In the genomic region with DNA sequence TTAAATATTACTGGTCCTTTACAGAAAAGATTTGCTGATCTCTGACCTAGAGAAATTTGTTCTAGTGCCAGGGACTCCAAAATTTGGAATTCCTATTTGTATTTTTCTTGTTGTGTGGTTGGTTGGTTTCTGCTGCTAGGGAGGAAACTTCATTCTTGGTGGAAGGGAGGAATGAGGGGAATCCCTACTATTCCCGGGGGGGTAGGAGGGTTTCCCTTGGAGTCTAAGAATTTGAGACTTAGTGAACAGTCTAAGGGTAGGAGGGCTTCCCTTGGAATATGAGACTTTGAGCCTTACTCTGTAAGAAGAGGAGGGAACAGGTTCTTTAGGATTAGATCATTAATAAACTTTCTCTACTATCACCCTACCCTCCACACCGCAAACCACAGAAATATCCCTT, we compare ENCODE assay signal across 23 cellular contexts.
"Had no signal": no experiment of that assay in that cellular context is flagged by ENCODE, and none has a peak within 500 bp of the region (broad histone marks: within the 10 kb centered on the region; RNA-seq: fewer than 3 reads in every experiment).

No MANE protein-coding gene starts in this region.

- H3K27ac Mint-ChIP-seq: activated CD4-positive, alpha-beta memory T cell treated with anti-CD3 and anti-CD28 coated beads, Interleukin-2, amount 10 ng/mL, durations not matched to agents 7 days and 5 days; activated naive CD4-positive, alpha-beta T cell treated with anti-CD3 and anti-CD28 coated beads, Interleukin-2, amount 10 ng/mL, durations not matched to agents 7 days and 5 days; activated naive CD8-positive, alpha-beta T cell treated with anti-CD3 and anti-CD28 coated beads, Interleukin-2, amount 50 U/mL, for 24 hours; activated T-helper 2 cell treated with anti-CD3 and anti-CD28 coated beads, Interferon-gamma antibody, Interleukin-2, Interleukin-4, amounts not matched to agents 10 μg/mL and 5 μg/mL and 100 μg/mL, durations not matched to agents 14 hours and 24 hours and 36 hours; effector memory CD8-positive, alpha-beta T cell; naive B cell; stimulated activated memory B cell treated with anti-CD40 and anti-IgM and Interleukin-4, amounts not matched to agents 10 μg/mL and 1 μg/mL and 100 μg/mL, for 72 hours; T-cell had no signal

- H3K4me1 Mint-ChIP-seq: activated CD4-positive, alpha-beta memory T cell treated with anti-CD3 and anti-CD28 coated beads, Interleukin-2, amount 10 ng/mL, durations not matched to agents 7 days and 5 days; activated naive CD4-positive, alpha-beta T cell treated with anti-CD3 and anti-CD28 coated beads, Interleukin-2, amount 10 ng/mL, durations not matched to agents 7 days and 5 days; activated naive CD8-positive, alpha-beta T cell treated with anti-CD3 and anti-CD28 coated beads, Interleukin-2, amount 50 U/mL, for 24 hours; naive B cell; stimulated activated memory B cell treated with anti-CD40 and anti-IgM and Interleukin-4, amounts not matched to agents 10 μg/mL and 1 μg/mL and 100 μg/mL, for 72 hours; T-cell had no signal

- H3K4me3 Mint-ChIP-seq: activated CD4-positive, alpha-beta memory T cell treated with anti-CD3 and anti-CD28 coated beads, Interleukin-2, amount 10 ng/mL, durations not matched to agents 7 days and 5 days; activated naive CD4-positive, alpha-beta T cell treated with anti-CD3 and anti-CD28 coated beads, Interleukin-2, amount 10 ng/mL, durations not matched to agents 7 days and 5 days; activated naive CD8-positive, alpha-beta T cell treated with anti-CD3 and anti-CD28 coated beads, Interleukin-2, amount 50 U/mL, for 24 hours; effector memory CD8-positive, alpha-beta T cell; naive B cell; stimulated activated memory B cell treated with anti-CD40 and anti-IgM and Interleukin-4, amounts not matched to agents 10 μg/mL and 1 μg/mL and 100 μg/mL, for 72 hours; T-cell had no signal

- DNase-seq: activated CD4-positive, alpha-beta memory T cell treated with anti-CD3 and anti-CD28 coated beads, Interleukin-2, amount 10 ng/mL, durations not matched to agents 7 days and 5 days; activated CD4-positive, alpha-beta T cell treated with anti-CD3 and anti-CD28 coated beads for 48 hours; activated CD4-positive, CD25-positive, alpha-beta regulatory T cell; activated naive CD4-positive, alpha-beta T cell treated with anti-CD3 and anti-CD28 coated beads, Interleukin-2, amount 10 ng/mL, durations not matched to agents 7 days and 5 days; activated naive CD8-positive, alpha-beta T cell treated with anti-CD3 and anti-CD28 coated beads, Interleukin-2, amount 50 U/mL, for 24 hours; activated T-cell treated with anti-CD3 and anti-CD28 coated beads, Interleukin-2, amount 50 U/mL, for 1 hour; effector memory CD8-positive, alpha-beta T cell; esophagus squamous epithelium; foreskin fibroblast; left lung; naive B cell; pancreas; spleen; stimulated activated CD4-positive, alpha-beta T cell treated with anti-CD3 and anti-CD28 coated beads, Interleukin-4, amount 100 ng/mL, for 4 hours; T-cell; testis; upper lobe of right lung had no signal

- H3K36me3 Mint-ChIP-seq: activated naive CD4-positive, alpha-beta T cell treated with anti-CD3 and anti-CD28 coated beads, Interleukin-2, amount 10 ng/mL, durations not matched to agents 7 days and 5 days; naive B cell; stimulated activated memory B cell treated with anti-CD40 and anti-IgM and Interleukin-4, amounts not matched to agents 10 μg/mL and 1 μg/mL and 100 μg/mL, for 72 hours; T-cell had no signal

- H3K4me1 ChIP-seq: ascending aorta, left lung, testis, upper lobe of right lung had no signal

- H3K4me3 ChIP-seq: ascending aorta, cardiac muscle cell, esophagus squamous epithelium, hepatocyte, left lung, pancreas, spleen, testis, upper lobe of right lung had no signal

- H3K9me3 ChIP-seq: ascending aorta, esophagus squamous epithelium, left lung, pancreas, spleen, testis, upper lobe of right lung had no signal

- H3K36me3 ChIP-seq: ascending aorta, cardiac muscle cell, esophagus squamous epithelium, left lung, pancreas, spleen, upper lobe of right lung had no signal

- H3K27ac ChIP-seq: ascending aorta, cardiac muscle cell, esophagus squamous epithelium, hepatocyte, left lung, pancreas, spleen, testis, upper lobe of right lung had no signal

- ATAC-seq: activated naive CD8-positive, alpha-beta T cell treated with anti-CD3 and anti-CD28 coated beads, Interleukin-2, amount 50 U/mL, for 24 hours; effector memory CD8-positive, alpha-beta T cell; left lung; pancreas; sciatic nerve; stimulated activated memory B cell treated with anti-CD40 and anti-IgM and Interleukin-4, amounts not matched to agents 10 μg/mL and 1 μg/mL and 100 μg/mL, for 72 hours; T-cell; upper lobe of right lung had no signal

- H3K9me3 Mint-ChIP-seq: activated CD4-positive, alpha-beta memory T cell treated with anti-CD3 and anti-CD28 coated beads, Interleukin-2, amount 10 ng/mL, durations not matched to agents 7 days and 5 days; activated naive CD4-positive, alpha-beta T cell treated with anti-CD3 and anti-CD28 coated beads, Interleukin-2, amount 10 ng/mL, durations not matched to agents 7 days and 5 days; activated naive CD8-positive, alpha-beta T cell treated with anti-CD3 and anti-CD28 coated beads, Interleukin-2, amount 50 U/mL, for 24 hours; activated T-helper 2 cell treated with anti-CD3 and anti-CD28 coated beads, Interferon-gamma antibody, Interleukin-2, Interleukin-4, amounts not matched to agents 10 μg/mL and 5 μg/mL and 100 μg/mL, durations not matched to agents 14 hours and 24 hours and 36 hours; naive B cell; stimulated activated memory B cell treated with anti-CD40 and anti-IgM and Interleukin-4, amounts not matched to agents 10 μg/mL and 1 μg/mL and 100 μg/mL, for 72 hours; T-cell had no signal

- H3K27me3 Mint-ChIP-seq: naive B cell had no signal

- H3K27me3 ChIP-seq: ascending aorta, cardiac muscle cell, esophagus squamous epithelium, hepatocyte, left lung, pancreas, spleen, testis, upper lobe of right lung had no signal
